ENCODE assay signal across 1 cellular context in genomic region chr9:134413890-134414731, GRCh38.
TF ChIP-seq lines count a peak whose summit lies in the region.

No MANE protein-coding gene starts in this region.

TF ChIP-seq in GM23338, 12 proteins besides CTCF, POLR2A, EP300 and RAD21 (continued from another document):
- TF ChIP-seq, protein P1, sequence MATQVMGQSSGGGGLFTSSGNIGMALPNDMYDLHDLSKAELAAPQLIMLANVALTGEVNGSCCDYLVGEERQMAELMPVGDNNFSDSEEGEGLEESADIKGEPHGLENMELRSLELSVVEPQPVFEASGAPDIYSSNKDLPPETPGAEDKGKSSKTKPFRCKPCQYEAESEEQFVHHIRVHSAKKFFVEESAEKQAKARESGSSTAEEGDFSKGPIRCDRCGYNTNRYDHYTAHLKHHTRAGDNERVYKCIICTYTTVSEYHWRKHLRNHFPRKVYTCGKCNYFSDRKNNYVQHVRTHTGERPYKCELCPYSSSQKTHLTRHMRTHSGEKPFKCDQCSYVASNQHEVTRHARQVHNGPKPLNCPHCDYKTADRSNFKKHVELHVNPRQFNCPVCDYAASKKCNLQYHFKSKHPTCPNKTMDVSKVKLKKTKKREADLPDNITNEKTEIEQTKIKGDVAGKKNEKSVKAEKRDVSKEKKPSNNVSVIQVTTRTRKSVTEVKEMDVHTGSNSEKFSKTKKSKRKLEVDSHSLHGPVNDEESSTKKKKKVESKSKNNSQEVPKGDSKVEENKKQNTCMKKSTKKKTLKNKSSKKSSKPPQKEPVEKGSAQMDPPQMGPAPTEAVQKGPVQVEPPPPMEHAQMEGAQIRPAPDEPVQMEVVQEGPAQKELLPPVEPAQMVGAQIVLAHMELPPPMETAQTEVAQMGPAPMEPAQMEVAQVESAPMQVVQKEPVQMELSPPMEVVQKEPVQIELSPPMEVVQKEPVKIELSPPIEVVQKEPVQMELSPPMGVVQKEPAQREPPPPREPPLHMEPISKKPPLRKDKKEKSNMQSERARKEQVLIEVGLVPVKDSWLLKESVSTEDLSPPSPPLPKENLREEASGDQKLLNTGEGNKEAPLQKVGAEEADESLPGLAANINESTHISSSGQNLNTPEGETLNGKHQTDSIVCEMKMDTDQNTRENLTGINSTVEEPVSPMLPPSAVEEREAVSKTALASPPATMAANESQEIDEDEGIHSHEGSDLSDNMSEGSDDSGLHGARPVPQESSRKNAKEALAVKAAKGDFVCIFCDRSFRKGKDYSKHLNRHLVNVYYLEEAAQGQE (IDR thresholded peaks at IDR 0.05; ENCODE audit: unreplicated experiment): no peak
- TF ChIP-seq ZNF114 (CRISPR knock-in tag; IDR thresholded peaks at IDR 0.05): no peak
TF ChIP-seq in GM23338: peak in this region for 0.
